Comparison of ENCODE assay signal across 30 cellular contexts in the genomic region with DNA sequence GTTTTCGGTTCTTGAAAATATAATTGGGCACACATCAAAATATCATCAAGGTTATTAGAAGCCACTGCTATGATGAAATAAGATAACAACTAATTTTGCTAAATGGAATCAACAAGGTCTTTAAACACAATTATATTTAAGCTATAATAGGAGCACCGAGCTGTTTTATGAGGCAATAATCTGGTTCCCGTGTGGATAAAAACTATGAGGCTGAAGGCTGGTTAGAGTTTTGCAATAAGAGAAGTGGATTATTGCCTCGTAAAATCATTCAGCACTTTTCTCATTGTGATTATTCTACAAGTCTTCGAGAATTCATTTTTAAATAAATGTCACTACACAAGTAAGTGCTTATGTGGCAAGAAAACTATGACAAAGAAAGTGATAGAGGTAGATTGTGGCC.
"Had no signal": no experiment of that assay in that cellular context is flagged by ENCODE, and none has a peak within 500 bp of the region (broad histone marks: within the 10 kb centered on the region; RNA-seq: fewer than 3 reads in every experiment).

No MANE protein-coding gene starts in this region.

- H3K27ac ChIP-seq: breast epithelium, Peyer's patch, RWPE1, SJCRH30 had no signal

- ATAC-seq: activated CD8-positive, alpha-beta memory T cell treated with anti-CD3 and anti-CD28 coated beads, Interleukin-2, amount 10 ng/mL, durations not matched to agents 7 days and 5 days; SK-N-SH treated with all-trans-retinoic acid at 6 μM for 48 hours had no signal

- H3K4me3 Mint-ChIP-seq: activated B cell treated with CpG ODN at 0.5 μM for 24 hours; activated CD4-positive, alpha-beta T cell treated with anti-CD3 and anti-CD28 coated beads, Interleukin-2, amount 10 ng/mL, durations not matched to agents 24 days and 14 days; activated CD8-positive, alpha-beta memory T cell treated with anti-CD3 and anti-CD28 coated beads, Interleukin-2, amount 10 ng/mL, durations not matched to agents 7 days and 5 days; activated naive CD4-positive, alpha-beta T cell treated with anti-CD3 and anti-CD28 coated beads, Interleukin-2, amount 50 U/mL, for 24 hours; activated T-cell treated with anti-CD3 and anti-CD28 coated beads, Interleukin-2, amount 50 U/mL, for 24 hours; activated T-helper 1 cell treated with anti-CD3 and anti-CD28 coated beads, Interleukin-12 subunit alpha, Interleukin-12 subunit beta, Interleukin-2, Interleukin-4 antibody, amounts not matched to agents 30 ng/mL and 10 ng/mL and 1 ng/mL, durations not matched to agents 14 hours and 24 hours and 36 hours; T-helper 1 cell treated with Interleukin-12 subunit alpha and Interleukin-12 subunit beta and Interleukin-4 antibody, amounts not matched to agents 30 μg/mL and 1 μg/mL, for 36 hours had no signal

- H3K9me3 Mint-ChIP-seq: activated B cell treated with CpG ODN at 0.5 μM for 24 hours; activated CD4-positive, alpha-beta T cell treated with anti-CD3 and anti-CD28 coated beads, Interleukin-2, amount 10 ng/mL, durations not matched to agents 24 days and 14 days; activated naive CD4-positive, alpha-beta T cell treated with anti-CD3 and anti-CD28 coated beads, Interleukin-2, amount 50 U/mL, for 24 hours; activated T-helper 1 cell treated with anti-CD3 and anti-CD28 coated beads, Interleukin-12 subunit alpha, Interleukin-12 subunit beta, Interleukin-2, Interleukin-4 antibody, amounts not matched to agents 30 ng/mL and 10 ng/mL and 1 ng/mL, durations not matched to agents 14 hours and 24 hours and 36 hours; T-helper 1 cell treated with Interleukin-12 subunit alpha and Interleukin-12 subunit beta and Interleukin-4 antibody, amounts not matched to agents 30 μg/mL and 1 μg/mL, for 36 hours had no signal

- H3K36me3 Mint-ChIP-seq: activated CD8-positive, alpha-beta memory T cell treated with anti-CD3 and anti-CD28 coated beads, Interleukin-2, amount 10 ng/mL, durations not matched to agents 7 days and 5 days; activated naive CD4-positive, alpha-beta T cell treated with anti-CD3 and anti-CD28 coated beads, Interleukin-2, amount 50 U/mL, for 24 hours had no signal

- H3K36me3 ChIP-seq: breast epithelium, Peyer's patch, SJCRH30 had no signal

- H3K27ac Mint-ChIP-seq: activated B cell treated with CpG ODN at 0.5 μM for 24 hours; activated CD4-positive, alpha-beta T cell treated with anti-CD3 and anti-CD28 coated beads, Interleukin-2, amount 10 ng/mL, durations not matched to agents 24 days and 14 days; activated CD8-positive, alpha-beta memory T cell treated with anti-CD3 and anti-CD28 coated beads, Interleukin-2, amount 10 ng/mL, durations not matched to agents 7 days and 5 days; activated naive CD4-positive, alpha-beta T cell treated with anti-CD3 and anti-CD28 coated beads, Interleukin-2, amount 50 U/mL, for 24 hours; activated T-cell treated with anti-CD3 and anti-CD28 coated beads, Interleukin-2, amount 50 U/mL, for 24 hours; activated T-helper 1 cell treated with anti-CD3 and anti-CD28 coated beads, Interleukin-12 subunit alpha, Interleukin-12 subunit beta, Interleukin-2, Interleukin-4 antibody, amounts not matched to agents 30 ng/mL and 10 ng/mL and 1 ng/mL, durations not matched to agents 14 hours and 24 hours and 36 hours; T-helper 1 cell treated with Interleukin-12 subunit alpha and Interleukin-12 subunit beta and Interleukin-4 antibody, amounts not matched to agents 30 μg/mL and 1 μg/mL, for 36 hours had no signal

- H3K27me3 ChIP-seq: breast epithelium, Peyer's patch, SJCRH30 had no signal

- DNase-seq: activated B cell treated with CpG ODN at 0.5 μM for 24 hours; activated CD4-positive, alpha-beta T cell treated with anti-CD3 and anti-CD28 coated beads for 1 hour; activated CD4-positive, alpha-beta T cell treated with anti-CD3 and anti-CD28 coated beads, Interleukin-2, amount 10 ng/mL, durations not matched to agents 24 days and 14 days; activated CD4-positive, alpha-beta T cell treated with anti-CD3 and anti-CD28 coated beads, Interleukin-2, amount 50 U/mL, for 48 hours; activated CD8-positive, alpha-beta memory T cell treated with anti-CD3 and anti-CD28 coated beads, Interleukin-2, amount 10 ng/mL, durations not matched to agents 7 days and 5 days; activated effector memory CD4-positive, alpha-beta T cell treated with Interleukin-2 at 50 U/mL for 16 hours; activated naive CD4-positive, alpha-beta T cell; activated T-cell treated with anti-CD3 and anti-CD28 coated beads, Interleukin-2, amount 50 U/mL, for 24 hours; aorta; caudate nucleus; KG1; NCI-H1092; NCI-H1417; NCI-H2029; NCI-H2107; NCI-H2171 treated with DMSO at 0.1 percent for 48 hours; NCI-H226; NCI-H526; NCI-H82; NK-92 treated with Interleukin-12 subunit alpha and Interleukin-12 subunit beta, amount 100 ng/mL, for 24 hours; OCI-M1; Peyer's patch; Right ventricle myocardium superior; SJCRH30 had no signal

- H3K4me3 ChIP-seq: breast epithelium, Peyer's patch, SJCRH30 had no signal

- H3K27me3 Mint-ChIP-seq: activated B cell treated with CpG ODN at 0.5 μM for 24 hours; activated CD4-positive, alpha-beta T cell treated with anti-CD3 and anti-CD28 coated beads, Interleukin-2, amount 10 ng/mL, durations not matched to agents 24 days and 14 days; activated CD8-positive, alpha-beta memory T cell treated with anti-CD3 and anti-CD28 coated beads, Interleukin-2, amount 10 ng/mL, durations not matched to agents 7 days and 5 days; activated naive CD4-positive, alpha-beta T cell treated with anti-CD3 and anti-CD28 coated beads, Interleukin-2, amount 50 U/mL, for 24 hours; activated T-cell treated with anti-CD3 and anti-CD28 coated beads, Interleukin-2, amount 50 U/mL, for 24 hours had no signal

- H3K4me1 Mint-ChIP-seq: activated B cell treated with CpG ODN at 0.5 μM for 24 hours; activated CD4-positive, alpha-beta T cell treated with anti-CD3 and anti-CD28 coated beads, Interleukin-2, amount 10 ng/mL, durations not matched to agents 24 days and 14 days; activated CD8-positive, alpha-beta memory T cell treated with anti-CD3 and anti-CD28 coated beads, Interleukin-2, amount 10 ng/mL, durations not matched to agents 7 days and 5 days; activated naive CD4-positive, alpha-beta T cell treated with anti-CD3 and anti-CD28 coated beads, Interleukin-2, amount 50 U/mL, for 24 hours had no signal

- H3K4me1 ChIP-seq: breast epithelium, Peyer's patch, SJCRH30 had no signal

- H3K9me3 ChIP-seq: breast epithelium, Peyer's patch, SJCRH30 had no signal
